In genomic region chr5:150847334-150847695, GRCh38 we compare ENCODE assay signal across 12 cellular contexts. TPM values are rescaled to one million over a fixed set of nuclear protein-coding genes. Genes with fewer than 3 reads are reported as not detected.
A peak's percentile ranks its signal among the peaks of the same experiment; 100 is the strongest.
DNase-seq lines count a peak whose midpoint lies in the region; ATAC-seq and TF ChIP-seq lines count a peak whose summit lies in the region.
"Had no signal": no experiment of that assay in that cellular context is flagged by ENCODE, and none has a peak within 500 bp of the region (broad histone marks: within the 10 kb centered on the region; RNA-seq: fewer than 3 reads in every experiment).

No MANE protein-coding gene starts in this region.

- H3K27ac ChIP-seq in upper lobe of left lung = no peak overlapping the region
- H3K27ac ChIP-seq: psoas muscle, tibial artery had no signal

- H3K27ac Mint-ChIP-seq in activated naive CD4-positive, alpha-beta T cell treated with anti-CD3 and anti-CD28 coated beads, Interleukin-2, amount 50 U/mL, for 24 hours = no peak overlapping the region
- no peak overlapping the region for H3K27ac Mint-ChIP-seq in activated naive CD8-positive, alpha-beta T cell treated with anti-CD3 and anti-CD28 coated beads, Interleukin-2, amount 50 U/mL, for 24 hours
- peak overlapping the region; percentile 30 for H3K27ac Mint-ChIP-seq in type B pancreatic cell

- ATAC-seq in HG03354 (IDR thresholded peaks at IDR 0.05; ENCODE audit: poor library complexity, severe bottlenecking, unreplicated experiment) (peak; percentile 11), upper lobe of left lung (ENCODE audit: low FRiP score in 2 of 2) (no peak)
- ATAC-seq in activated naive CD8-positive, alpha-beta T cell treated with anti-CD3 and anti-CD28 coated beads, Interleukin-2, amount 50 U/mL, for 24 hours = no peak

- H3K9me3 Mint-ChIP-seq in activated naive CD4-positive, alpha-beta T cell treated with anti-CD3 and anti-CD28 coated beads, Interleukin-2, amount 50 U/mL, for 24 hours = no peaks in the 10 kb centered on the region
- no peaks in the 10 kb centered on the region for H3K9me3 Mint-ChIP-seq in activated naive CD8-positive, alpha-beta T cell treated with anti-CD3 and anti-CD28 coated beads, Interleukin-2, amount 50 U/mL, for 24 hours
- no peaks in the 10 kb centered on the region for H3K9me3 Mint-ChIP-seq in type B pancreatic cell

- no peaks in the 10 kb centered on the region for H3K27me3 ChIP-seq in upper lobe of left lung
- H3K27me3 ChIP-seq: Peyer's patch, tibial artery had no signal

- no peak for TF ChIP-seq POLR2A in upper lobe of left lung (IDR thresholded peaks at IDR 0.05)

- no peaks in the 10 kb centered on the region for H3K36me3 ChIP-seq in upper lobe of left lung
- H3K36me3 ChIP-seq: Peyer's patch, tibial artery had no signal

- no peak for TF ChIP-seq EP300 in upper lobe of left lung (IDR thresholded peaks at IDR 0.05)

- no peaks in the 10 kb centered on the region for H3K36me3 Mint-ChIP-seq in activated naive CD4-positive, alpha-beta T cell treated with anti-CD3 and anti-CD28 coated beads, Interleukin-2, amount 50 U/mL, for 24 hours
- H3K36me3 Mint-ChIP-seq in activated naive CD8-positive, alpha-beta T cell treated with anti-CD3 and anti-CD28 coated beads, Interleukin-2, amount 50 U/mL, for 24 hours (ENCODE audit: low read depth) = no peaks in the 10 kb centered on the region
- no peaks in the 10 kb centered on the region for H3K36me3 Mint-ChIP-seq in type B pancreatic cell

- TF ChIP-seq CTCF in type B pancreatic cell (conservative IDR thresholded peaks at IDR 0.05) = peak; percentile 8
- TF ChIP-seq CTCF in upper lobe of left lung (IDR thresholded peaks at IDR 0.05) = no peak

- 49 to 51% methylated on average over 5 of the region's 5 CpGs for WGBS in upper lobe of left lung, 2 donors

- no peak overlapping the region for H3K4me3 ChIP-seq in upper lobe of left lung
- H3K4me3 ChIP-seq: mucosa of descending colon, psoas muscle, tibial artery had no signal

- H3K27me3 Mint-ChIP-seq in activated naive CD4-positive, alpha-beta T cell treated with anti-CD3 and anti-CD28 coated beads, Interleukin-2, amount 50 U/mL, for 24 hours = no peaks in the 10 kb centered on the region
- H3K27me3 Mint-ChIP-seq in activated naive CD8-positive, alpha-beta T cell treated with anti-CD3 and anti-CD28 coated beads, Interleukin-2, amount 50 U/mL, for 24 hours = no peaks in the 10 kb centered on the region
- peaks cover 20% of the 10 kb centered on the region for H3K27me3 Mint-ChIP-seq in type B pancreatic cell

- no peaks in the 10 kb centered on the region for H3K9me3 ChIP-seq in upper lobe of left lung
- H3K9me3 ChIP-seq: mucosa of descending colon, Peyer's patch, psoas muscle, tibial artery had no signal

- H3K4me3 Mint-ChIP-seq in activated naive CD4-positive, alpha-beta T cell treated with anti-CD3 and anti-CD28 coated beads, Interleukin-2, amount 50 U/mL, for 24 hours = peak overlapping the region; percentile 77
- H3K4me3 Mint-ChIP-seq in activated naive CD8-positive, alpha-beta T cell treated with anti-CD3 and anti-CD28 coated beads, Interleukin-2, amount 50 U/mL, for 24 hours = peak overlapping the region; percentile 78
- H3K4me3 Mint-ChIP-seq in type B pancreatic cell = no peak overlapping the region

- DNase-seq in activated naive CD4-positive, alpha-beta T cell treated with Interleukin-2 at 50 U/mL for 16 hours = no peak
- DNase-seq in activated naive CD8-positive, alpha-beta T cell treated with anti-CD3 and anti-CD28 coated beads, Interleukin-2, amount 50 U/mL, for 24 hours = no peak
- DNase-seq in type B pancreatic cell (ENCODE audit: extremely low spot score, unreplicated experiment) = no peak
- no peak for DNase-seq in NCI-H2171 (lab: John Stamatoyannopoulos, UW)
- no peak for DNase-seq in upper lobe of left lung
- no peak for DNase-seq in DMS79 treated with DMSO at 0.1 percent for 48 hours (lab: John Stamatoyannopoulos, UW)
- DNase-seq: psoas muscle, tibial artery had no signal

- peaks cover 21% of the 10 kb centered on the region for H3K4me1 Mint-ChIP-seq in activated naive CD4-positive, alpha-beta T cell treated with anti-CD3 and anti-CD28 coated beads, Interleukin-2, amount 50 U/mL, for 24 hours
- peaks cover 22% of the 10 kb centered on the region for H3K4me1 Mint-ChIP-seq in activated naive CD8-positive, alpha-beta T cell treated with anti-CD3 and anti-CD28 coated beads, Interleukin-2, amount 50 U/mL, for 24 hours
- peaks cover 5% of the 10 kb centered on the region for H3K4me1 Mint-ChIP-seq in type B pancreatic cell (ENCODE audit: unreplicated experiment)

- H3K4me1 ChIP-seq in upper lobe of left lung = peaks cover 0 to 9% (median 0%) of the 10 kb centered on the region in 4 donors
- H3K4me1 ChIP-seq: Peyer's patch, psoas muscle had no signal

RNA-seq across cellular contexts. Expression of gene IRGM, which starts 1.0 kb away (rescaled TPM):
- total RNA-seq in type B pancreatic cell (ENCODE audit: low replicate concordance) = not detected in 2 replicates
- 1 to 10 TPM in 2 of 6 donors, under 1 TPM in 3, not detected in 1; 0.17 to 7.5 (median 0.71) TPM for total RNA-seq in upper lobe of left lung
- total RNA-seq: psoas muscle had no signal

RNA-seq across cellular contexts. Expression of gene ZNF300, which starts 57.5 kb away (rescaled TPM):
- total RNA-seq in type B pancreatic cell (ENCODE audit: low replicate concordance) (11.9 and 15.0 TPM in 2 replicates), upper lobe of left lung (1 to 10 TPM in 4 of 6 donors, under 1 TPM in 2; 0.55 to 4.2 (median 1.6) TPM)
